ENCODE assay signal across 8 cellular contexts in genomic region chr19:11694533-11695439, GRCh38. TPM values are rescaled to one million over a fixed set of nuclear protein-coding genes. Genes with fewer than 3 reads are reported as not detected.
A peak's percentile ranks its signal among the peaks of the same experiment; 100 is the strongest.
DNase-seq lines count a peak whose midpoint lies in the region; ATAC-seq and TF ChIP-seq lines count a peak whose summit lies in the region.

No MANE protein-coding gene starts in this region.

- peak overlapping the region; percentile 91 for H2AFZ ChIP-seq in HCT116 (ENCODE audit: low read depth, low read length, poor library complexity, severe bottlenecking)

- H3K79me2 ChIP-seq in HCT116 (ENCODE audit: insufficient read depth, low read length), result peaks cover 28% of the 10 kb centered on the region

- H3K27me3 ChIP-seq in HCT116 (ENCODE audit: insufficient read depth, low read length) (no peaks in the 10 kb centered on the region), rectal smooth muscle tissue (ENCODE audit: control insufficient read depth, insufficient read depth, low read length) (no peaks in the 10 kb centered on the region), vagina (no peaks in the 10 kb centered on the region)

- BruUV-seq in HCT116 (replicated peaks; lab: Mats Ljungman, UMichigan), result no TSS peak

- POLR2A ChIA-PET in HCT116 (lab: Charles Lee), result interaction anchor here (1.0 to 1.5 kb wide), 3 partner anchors 45 to 384 kb away, joined by 3 to 5 read pairs (median 3); partner anchors contain the start of gene ZNF823

- peak; percentile 97 for TF ChIP-seq POLR2A in HCT116 (IDR thresholded peaks at IDR 0.05; ENCODE audit: borderline replicate concordance, extremely low read depth, insufficient read depth, insufficient read length)
- peak in 1 of 2 donors; percentile 23 for TF ChIP-seq POLR2A in vagina (IDR thresholded peaks at IDR 0.05)

- H3K36me3 ChIP-seq in HCT116 (ENCODE audit: control insufficient read depth in 1 of 2, insufficient read depth in 2 of 2, low read length in 2 of 2), result no peaks in the 10 kb centered on the region
- no peaks in the 10 kb centered on the region for H3K36me3 ChIP-seq in rectal smooth muscle tissue (ENCODE audit: control insufficient read depth, insufficient read depth, low read length)
- no peaks in the 10 kb centered on the region for H3K36me3 ChIP-seq in vagina

- in situ Hi-C loops in astrocyte of the cerebellum (cut with HindIII; ENCODE audit: low sequenced_read_pairs), result no loop called here

- peaks cover 2 to 15% of the 10 kb centered on the region in 2 experiments; a peak in 3 of 4 replicates for H3K4me1 ChIP-seq in HCT116 (ENCODE audit: control insufficient read depth in 1 of 2, insufficient read depth in 2 of 2, low read length in 2 of 2)
- peaks cover 6% of the 10 kb centered on the region for H3K4me1 ChIP-seq in rectal smooth muscle tissue (ENCODE audit: control insufficient read depth, insufficient read depth, low read length)
- peaks cover 10% of the 10 kb centered on the region for H3K4me1 ChIP-seq in vagina

- peak; percentile 91 for DNase-seq in DMS79 (lab: John Stamatoyannopoulos, UW)
- peak; percentile 91 for DNase-seq in HCT116 (ENCODE audit: low read depth, low spot score)
- peak; percentile 88 to 98 (median 95) for DNase-seq in NCI-H1417 (lab: John Stamatoyannopoulos, UW)
- DNase-seq in T-helper 9 cell, result peak; percentile 40
- DNase-seq in astrocyte of the cerebellum (ENCODE audit: low read depth), result peak; percentile 72
- peak; percentile 96 for DNase-seq in hepatic stellate cell (ENCODE audit: low spot score)
- peak in 1 of 2 donors; percentile 88 for DNase-seq in vagina (ENCODE audit: extremely low spot score in 2 of 2)

- CTCF ChIA-PET in HCT116 (lab: Charles Lee), result interaction anchor here (0.6 to 0.7 kb wide), 2 partner anchors 103 to 134 kb away, joined by 3 read pairs; no protein-coding TSS in a partner anchor

- no peak for TF ChIP-seq RAD21 in HCT116 (IDR thresholded peaks at IDR 0.05; ENCODE audit: low read depth)

- peak overlapping the region; percentile 81 to 89 for H3K4me3 ChIP-seq in HCT116 (replicated peaks in 1 of 2; ENCODE audit: low read depth in 1 of 2, low read length in 2 of 2)
- H3K4me3 ChIP-seq in astrocyte of the cerebellum (ENCODE audit: low read depth, low read length), result peak overlapping the region; percentile 88
- H3K4me3 ChIP-seq in rectal smooth muscle tissue (ENCODE audit: low read length), result peak overlapping the region; percentile 73
- H3K4me3 ChIP-seq in vagina, result peak overlapping the region; percentile 75 to 80

- TF ChIP-seq CTCF in HCT116 (IDR thresholded peaks at IDR 0.05 in 2 of 3, conservative IDR thresholded peaks at IDR 0.05 in 1 of 3; ENCODE audit: borderline replicate concordance in 1 of 3, insufficient read depth in 1 of 3, low read depth in 2 of 3, low read length in 2 of 3) (no peak), astrocyte of the cerebellum (IDR thresholded peaks at IDR 0.05; ENCODE audit: low read depth, low read length, missing control alignments) (no peak), vagina (IDR thresholded peaks at IDR 0.05) (no peak)

- H4K20me1 ChIP-seq in HCT116 (ENCODE audit: insufficient read depth), result no peaks in the 10 kb centered on the region

- peak overlapping the region; percentile 88 for H3K4me2 ChIP-seq in HCT116 (ENCODE audit: low read length)

- H3K9me3 ChIP-seq in HCT116 (ENCODE audit: control insufficient read depth in 1 of 2, insufficient read depth in 1 of 2, low read depth in 1 of 2, low read length in 2 of 2), result peaks cover 4 to 10% of the 10 kb centered on the region in 2 experiments; a peak in 1 of 4 replicates
- H3K9me3 ChIP-seq in vagina, result no peaks in the 10 kb centered on the region

- ATAC-seq in HCT116, result peak; percentile 96

- peak overlapping the region; percentile 91 for H3K9ac ChIP-seq in HCT116 (ENCODE audit: low read length)
- H3K9ac ChIP-seq in rectal smooth muscle tissue (ENCODE audit: low read length), result peak overlapping the region; percentile 7

- H3K27ac ChIP-seq in HCT116 (ENCODE audit: low read depth, low read length) (peak overlapping the region; percentile 77), rectal smooth muscle tissue (ENCODE audit: low read depth, low read length) (peak overlapping the region; percentile 53), vagina (peak overlapping the region; percentile 72)

- RAD21 ChIA-PET in HCT116 (lab: Charles Lee; ENCODE audit: low non-redundant PET in 1 of 2, low total read pairs in 2 of 2, uncharacterized antibody in 2 of 2, unreplicated experiment in 2 of 2), result no interaction called here

- H3K9me2 ChIP-seq in HCT116 (ENCODE audit: insufficient read depth), result no peaks in the 10 kb centered on the region

- intact Hi-C loops in HCT116 (cut with micrococcal nuclease), result loop anchor here (5.0 kb wide), 2 partner anchors 43 to 118 kb away; partner anchors contain the start of genes ZNF440 and ZNF823
- intact Hi-C loops in vagina (cut with DNase I), result no loop called here

TF ChIP-seq in HCT116, 20 proteins besides CTCF, POLR2A, EP300 and RAD21:
- no peak for TF ChIP-seq EZH2phosphoT487 (IDR thresholded peaks at IDR 0.05; ENCODE audit: borderline replicate concordance)
- TF ChIP-seq EZH2 (IDR thresholded peaks at IDR 0.05), result no peak
- TF ChIP-seq ZFX (IDR thresholded peaks at IDR 0.05), result peak; percentile 38; the same call in 1 of the 2 replicates
- TF ChIP-seq SIN3A (IDR thresholded peaks at IDR 0.05; ENCODE audit: low read depth), result no peak; the same call in 1 of the 2 replicates
- no peak for TF ChIP-seq SRF (IDR thresholded peaks at IDR 0.05; ENCODE audit: low read depth)
- peak; percentile 95 for TF ChIP-seq POLR2AphosphoS5 (IDR thresholded peaks at IDR 0.05; ENCODE audit: low read depth, low read length)
- TF ChIP-seq MAX (IDR thresholded peaks at IDR 0.05), result peak; percentile 30; the same call in 1 of the 2 replicates
- no peak for TF ChIP-seq ELF1 (IDR thresholded peaks at IDR 0.05; ENCODE audit: borderline replicate concordance, low read depth)
- peak; percentile 77 for TF ChIP-seq SP1 (IDR thresholded peaks at IDR 0.05; ENCODE audit: low read depth)
- TF ChIP-seq, protein P1, sequence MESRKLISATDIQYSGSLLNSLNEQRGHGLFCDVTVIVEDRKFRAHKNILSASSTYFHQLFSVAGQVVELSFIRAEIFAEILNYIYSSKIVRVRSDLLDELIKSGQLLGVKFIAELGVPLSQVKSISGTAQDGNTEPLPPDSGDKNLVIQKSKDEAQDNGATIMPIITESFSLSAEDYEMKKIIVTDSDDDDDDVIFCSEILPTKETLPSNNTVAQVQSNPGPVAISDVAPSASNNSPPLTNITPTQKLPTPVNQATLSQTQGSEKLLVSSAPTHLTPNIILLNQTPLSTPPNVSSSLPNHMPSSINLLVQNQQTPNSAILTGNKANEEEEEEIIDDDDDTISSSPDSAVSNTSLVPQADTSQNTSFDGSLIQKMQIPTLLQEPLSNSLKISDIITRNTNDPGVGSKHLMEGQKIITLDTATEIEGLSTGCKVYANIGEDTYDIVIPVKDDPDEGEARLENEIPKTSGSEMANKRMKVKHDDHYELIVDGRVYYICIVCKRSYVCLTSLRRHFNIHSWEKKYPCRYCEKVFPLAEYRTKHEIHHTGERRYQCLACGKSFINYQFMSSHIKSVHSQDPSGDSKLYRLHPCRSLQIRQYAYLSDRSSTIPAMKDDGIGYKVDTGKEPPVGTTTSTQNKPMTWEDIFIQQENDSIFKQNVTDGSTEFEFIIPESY (IDR thresholded peaks at IDR 0.05; ENCODE audit: extremely low read depth, insufficient replicate concordance, low read length), result no peak
- TF ChIP-seq ZNF274 (IDR thresholded peaks at IDR 0.05; ENCODE audit: low read depth, low read length), result no peak
- no peak for TF ChIP-seq CBX3 (IDR thresholded peaks at IDR 0.05; ENCODE audit: low read depth)
- no peak for TF ChIP-seq EGR1 (IDR thresholded peaks at IDR 0.05; ENCODE audit: low read depth)

RNA-seq across cellular contexts. Expression of gene ZNF823, which starts 44.0 kb away (rescaled TPM):
- 4.7 TPM for total RNA-seq in HCT116 (2021; ENCODE audit: unreplicated experiment)
- 2.1 and 3.2 TPM in 2 replicates for polyA plus RNA-seq in HCT116 (2012)
- 14.2 TPM for total RNA-seq in vagina
